ENCODE assay signal across 27 cellular contexts in the genomic region with DNA sequence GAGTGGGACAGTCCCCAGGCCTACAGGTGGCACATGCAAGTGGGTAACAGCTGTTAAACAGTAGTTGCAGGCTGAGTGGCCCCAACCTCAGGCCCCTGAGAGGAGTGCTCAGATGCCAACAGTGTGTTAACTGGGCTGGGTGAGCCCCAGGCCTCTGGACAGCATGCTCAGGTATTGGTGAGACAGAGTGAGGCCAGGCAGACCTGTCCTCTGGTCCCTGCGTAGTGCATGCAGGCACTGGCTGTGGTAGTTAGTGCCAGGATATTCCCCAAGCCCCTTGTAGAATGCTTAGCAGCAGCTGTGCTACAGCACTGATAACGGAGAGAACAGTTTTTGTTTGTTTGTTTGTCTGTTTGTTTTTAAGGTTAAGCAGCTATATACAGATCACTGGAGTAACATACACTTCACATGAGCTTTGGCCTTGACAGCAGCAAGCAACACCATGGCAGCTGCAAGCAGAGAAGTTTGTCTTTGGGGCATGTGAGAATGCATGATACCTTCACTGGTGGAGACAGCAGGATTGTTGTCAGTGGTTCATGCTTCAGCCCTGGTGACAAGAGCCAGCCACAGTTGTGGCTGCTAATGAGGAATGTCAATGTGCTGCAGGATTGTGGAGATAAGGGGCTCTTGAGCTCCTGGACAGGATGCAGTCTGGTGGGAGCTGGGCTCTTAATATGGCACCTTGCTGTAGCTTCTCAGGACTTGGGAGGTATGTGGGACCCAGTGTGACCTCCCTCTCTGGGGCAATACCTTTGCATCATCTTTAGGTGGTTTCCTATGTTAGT.
DNase-seq lines count a peak whose midpoint lies in the region; ATAC-seq and TF ChIP-seq lines count a peak whose summit lies in the region.
"Had no signal": no experiment of that assay in that cellular context is flagged by ENCODE, and none has a peak within 500 bp of the region (broad histone marks: within the 10 kb centered on the region; RNA-seq: fewer than 3 reads in every experiment).

No MANE protein-coding gene starts in this region.

- no peak overlapping the region for H3K18ac ChIP-seq in mesendoderm (ENCODE audit: low read length)

- no peak overlapping the region for H3K4me3 Mint-ChIP-seq in endothelial cell (ENCODE audit: unreplicated experiment)
- H3K4me3 Mint-ChIP-seq: CD14-positive monocyte; CD8-positive, alpha-beta memory T cell; HFFc6 had no signal

- no peak overlapping the region for H3K23ac ChIP-seq in mesendoderm (ENCODE audit: low read length)

- H3K36me3 ChIP-seq in left ventricle myocardium inferior (no peaks in the 10 kb centered on the region), mesendoderm (ENCODE audit: control insufficient read depth, insufficient read depth, low read length) (no peaks in the 10 kb centered on the region)
- H3K36me3 ChIP-seq: BE2C, HAP-1, SJCRH30 had no signal

- DNase-seq in Right ventricle myocardium superior (no peak), left ventricle myocardium inferior (no peak), endothelial cell (ENCODE audit: low spot score) (peak; percentile 17), mesendoderm (peak; percentile 88), erythroblast (lab: John Stamatoyannopoulos, UW) (no peak), NCI-H748 treated with DMSO at 0.1 percent for 48 hours (lab: John Stamatoyannopoulos, UW) (no peak), D341Med (ENCODE audit: low spot score) (no peak)
- DNase-seq: 8988T; ACHN; BE2C; CD8-positive, alpha-beta memory T cell; DMS79 treated with DMSO at 0.1 percent for 48 hours; GM23248; HFFc6; Karpas-422; NCI-H1092; NCI-H1417 treated with DMSO at 0.1 percent for 48 hours; NCI-H187; NCI-H2081 treated with DMSO at 0.1 percent for 48 hours; NCI-H2171 treated with DMSO at 0.1 percent for 48 hours; NCI-H345; NCI-H510A treated with DMSO at 0.1 percent for 48 hours; NCI-H774; SJCRH30 had no signal

- no peak overlapping the region for H2BK15ac ChIP-seq in mesendoderm (replicated peaks; ENCODE audit: low read depth)

- H4K5ac ChIP-seq in mesendoderm (ENCODE audit: low read length), result no peak overlapping the region

- no peaks in the 10 kb centered on the region for H3K9me3 Mint-ChIP-seq in endothelial cell (ENCODE audit: unreplicated experiment)
- H3K9me3 Mint-ChIP-seq: HFFc6 had no signal

- peaks cover 20% of the 10 kb centered on the region for H3K9me3 ChIP-seq in left ventricle myocardium inferior (replicated peaks)
- H3K9me3 ChIP-seq: BE2C, SJCRH30 had no signal

- no peak overlapping the region for H2BK120ac ChIP-seq in mesendoderm (ENCODE audit: low read depth, low read length)

- no peaks in the 10 kb centered on the region for H3K27me3 ChIP-seq in left ventricle myocardium inferior (ENCODE audit: low read depth)
- H3K27me3 ChIP-seq in mesendoderm (ENCODE audit: insufficient read depth, low read length, poor library complexity), result no peaks in the 10 kb centered on the region
- H3K27me3 ChIP-seq: BE2C, SJCRH30 had no signal

- H3K79me2 ChIP-seq in mesendoderm (ENCODE audit: control insufficient read depth, insufficient read depth, low read length), result no peaks in the 10 kb centered on the region

- peak; percentile 86 for ATAC-seq in Right ventricle myocardium superior (ENCODE audit: poor library complexity)
- ATAC-seq: HepG2 had no signal

- H3K4me2 ChIP-seq in mesendoderm (ENCODE audit: low read length), result no peak overlapping the region

- no peak overlapping the region for H3K56ac ChIP-seq in mesendoderm (ENCODE audit: low read length)

- WGBS in mesendoderm (ENCODE audit: extremely low coverage, insufficient coverage, low lambda C conversion rate), result no CpG with 5 or more reads among the region's 2 CpGs

- peaks cover 25% of the 10 kb centered on the region for H3K4me1 Mint-ChIP-seq in endothelial cell (ENCODE audit: unreplicated experiment)
- H3K4me1 Mint-ChIP-seq: CD14-positive monocyte; CD8-positive, alpha-beta memory T cell had no signal

- H3K9ac ChIP-seq in mesendoderm (ENCODE audit: low read length), result no peak overlapping the region
- H3K9ac ChIP-seq: GM23248 had no signal

- intact Hi-C loops in Right ventricle myocardium superior (cut with DNase I), result no loop called here
- intact Hi-C loops in left ventricle myocardium inferior (cut with micrococcal nuclease), result no loop called here

- no peak for TF ChIP-seq POLR2A in erythroblast (IDR thresholded peaks at IDR 0.05; ENCODE audit: low read length)

- no peaks in the 10 kb centered on the region for H3K36me3 Mint-ChIP-seq in endothelial cell (ENCODE audit: low read depth, unreplicated experiment)
- H3K36me3 Mint-ChIP-seq: CD14-positive monocyte; CD8-positive, alpha-beta memory T cell had no signal

- no peaks in the 10 kb centered on the region for H3K79me1 ChIP-seq in mesendoderm (ENCODE audit: low read length)

- H3K27ac Mint-ChIP-seq in endothelial cell (ENCODE audit: unreplicated experiment), result peak overlapping the region; percentile 87
- H3K27ac Mint-ChIP-seq: CD14-positive monocyte; CD8-positive, alpha-beta memory T cell; HFFc6 had no signal

- H2AK5ac ChIP-seq in mesendoderm (ENCODE audit: low read length), result no peak overlapping the region

- H3K4me3 ChIP-seq in left ventricle myocardium inferior (no peak overlapping the region), mesendoderm (ENCODE audit: low read length) (no peak overlapping the region)
- H3K4me3 ChIP-seq: GM23248, HAP-1, SJCRH30 had no signal

- TF ChIP-seq CTCF in left ventricle myocardium inferior (IDR thresholded peaks at IDR 0.05; ENCODE audit: borderline replicate concordance) (no peak), endothelial cell (IDR thresholded peaks at IDR 0.05; ENCODE audit: unreplicated experiment) (no peak)

- no peak overlapping the region for H3K4ac ChIP-seq in mesendoderm (ENCODE audit: low read depth, low read length)

- no peak overlapping the region for H4K8ac ChIP-seq in mesendoderm (ENCODE audit: low read depth, low read length)

- H3K27me3 Mint-ChIP-seq in endothelial cell (ENCODE audit: unreplicated experiment), result no peaks in the 10 kb centered on the region
- H3K27me3 Mint-ChIP-seq: CD8-positive, alpha-beta memory T cell had no signal

- no peak overlapping the region for H3K27ac ChIP-seq in left ventricle myocardium inferior (replicated peaks)
- H3K27ac ChIP-seq in mesendoderm (ENCODE audit: low read depth, low read length), result no peak overlapping the region
- H3K27ac ChIP-seq: GM23248, SJCRH30 had no signal

- H3K4me1 ChIP-seq in left ventricle myocardium inferior (peaks cover 6% of the 10 kb centered on the region), mesendoderm (ENCODE audit: control insufficient read depth, low read depth, low read length) (no peaks in the 10 kb centered on the region)
- H3K4me1 ChIP-seq: BE2C, HAP-1, SJCRH30 had no signal

- H2BK5ac ChIP-seq in mesendoderm (ENCODE audit: low read length), result no peak overlapping the region

Comparison
In these comparisons a context has a peak if more than half of its experiments do, and no peak if none do; other contexts are left out.
1. DNase-seq: peak in endothelial cell (single experiment) and mesendoderm (single experiment); none in Right ventricle myocardium superior (single experiment), left ventricle myocardium inferior (single experiment), erythroblast (0 of 2), NCI-H748 treated with DMSO at 0.1 percent for 48 hours (single experiment) and D341Med (single experiment).